ENCODE assay signal across 33 cellular contexts in genomic region chrX:112279940-112280339, GRCh38.
"Had no signal": no experiment of that assay in that cellular context is flagged by ENCODE, and none has a peak within 500 bp of the region (broad histone marks: within the 10 kb centered on the region; RNA-seq: fewer than 3 reads in every experiment).

No MANE protein-coding gene starts in this region.

- ATAC-seq: activated CD8-positive, alpha-beta T cell treated with anti-CD3 and anti-CD28 coated beads for 36 hours; activated naive CD4-positive, alpha-beta T cell treated with anti-CD3 and anti-CD28 coated beads, Interleukin-2, amount 50 U/mL, for 72 hours; activated T-cell treated with anti-CD3 and anti-CD28 coated beads, Interleukin-2, amount 50 U/mL, for 4 hours; activated T-cell treated with anti-CD3 and anti-CD28 coated beads, Interleukin-2, amount 50 U/mL, for 72 hours; activated T-helper 17 cell treated with anti-CD3 and anti-CD28 coated beads, Interleukin-2, amount 50 U/mL, for 72 hours had no signal

- DNase-seq: activated B cell treated with CpG ODN at 0.5 μM for 24 hours; activated CD4-positive, alpha-beta memory T cell treated with anti-CD3 and anti-CD28 coated beads for 36 hours; activated CD4-positive, alpha-beta T cell treated with anti-CD3 and anti-CD28 coated beads for 4 hours; activated CD4-positive, alpha-beta T cell treated with anti-CD3 and anti-CD28 coated beads, Interleukin-2, amount 10 ng/mL, durations not matched to agents 24 days and 14 days; activated CD4-positive, alpha-beta T cell treated with anti-CD3 and anti-CD28 coated beads, Interleukin-2, amount 50 U/mL, for 1 hour; activated CD4-positive, alpha-beta T cell treated with anti-CD3 and anti-CD28 coated beads, Interleukin-2, amount 50 U/mL, for 4 hours; activated CD4-positive, CD25-positive, alpha-beta regulatory T cell treated with anti-CD3 and anti-CD28 coated beads, Interleukin-2, amount 50 U/mL, for 72 hours; activated CD8-positive, alpha-beta memory T cell treated with anti-CD3 and anti-CD28 coated beads, Interleukin-2, amount 50 U/mL, for 4 hours; activated CD8-positive, alpha-beta T cell treated with anti-CD3 and anti-CD28 coated beads for 36 hours; activated effector memory CD4-positive, alpha-beta T cell treated with anti-CD3 and anti-CD28 coated beads, Interleukin-2, amount 50 U/mL, for 16 hours; activated gamma-delta T cell treated with Interleukin-2 at 50 U/mL for 16 hours; activated naive CD4-positive, alpha-beta T cell; activated naive CD4-positive, alpha-beta T cell treated with anti-CD3 and anti-CD28 coated beads for 36 hours; activated naive CD4-positive, alpha-beta T cell treated with anti-CD3 and anti-CD28 coated beads, Interleukin-2, amount 50 U/mL, for 16 hours; activated naive CD8-positive, alpha-beta T cell treated with anti-CD3 and anti-CD28 coated beads for 36 hours; activated T-cell treated with anti-CD3 and anti-CD28 coated beads for 4 hours; activated T-cell treated with anti-CD3 and anti-CD28 coated beads, Interleukin-2, amount 50 U/mL, for 1 hour; activated T-cell treated with anti-CD3 and anti-CD28 coated beads, Interleukin-2, amount 50 U/mL, for 4 hours; activated T-cell treated with anti-CD3 and anti-CD28 coated beads, Interleukin-2, amount 50 U/mL, for 72 hours; adrenal gland; amniotic stem cell; aorta; caudate nucleus; cerebellar nuclear complex; T-helper 1 cell; T-helper 2 cell; T-helper 9 cell had no signal

- H3K36me3 ChIP-seq: adrenal gland, cardiac muscle cell had no signal

- FAIRE-seq: bronchial epithelial cell, TTC549 had no signal

- H3K4me3 ChIP-seq: adrenal gland, cardiac muscle cell had no signal

- H3K9me3 ChIP-seq: adrenal gland had no signal

- H3K4me1 ChIP-seq: adrenal gland had no signal

- H3K27ac ChIP-seq: adrenal gland, cardiac muscle cell, VCaP had no signal

- H3K27me3 ChIP-seq: cardiac muscle cell had no signal
